9 cellular contexts compared by ENCODE assay signal in genomic region chr5:170268153-170268689, GRCh38. TPM values are rescaled to one million over a fixed set of nuclear protein-coding genes. Genes with fewer than 3 reads are reported as not detected.
DNase-seq lines count a peak whose midpoint lies in the region; ATAC-seq, FAIRE-seq and TF ChIP-seq lines count a peak whose summit lies in the region.
"Had no signal": no experiment of that assay in that cellular context is flagged by ENCODE, and none has a peak within 500 bp of the region (broad histone marks: within the 10 kb centered on the region; RNA-seq: fewer than 3 reads in every experiment).

No MANE protein-coding gene starts in this region.

- WGBS in hepatocyte (ENCODE audit: low lambda C conversion rate, missing lambda C conversion rate): 53% methylated on average over 9 of the region's 15 CpGs
- 22 to 23% methylated on average over 15 of the region's 15 CpGs for WGBS in tibial nerve, 2 donors
- 29 to 48% (median 42%) methylated on average over 14 to 15 of the region's 15 CpGs for WGBS in small intestine, 3 donors

- no peaks in the 10 kb centered on the region for H4K20me1 ChIP-seq in hepatocyte (ENCODE audit: insufficient read depth, poor library complexity, severe bottlenecking)

- peaks cover 26 to 48% of the 10 kb centered on the region in 2 donors for H3K36me3 Mint-ChIP-seq in activated T-cell treated with anti-CD3 and anti-CD28 coated beads, Interleukin-2, amount 50 U/mL, for 72 hours (ENCODE audit: insufficient read depth in 2 of 2)
- peaks cover 84% of the 10 kb centered on the region for H3K36me3 Mint-ChIP-seq in activated CD4-positive, alpha-beta memory T cell treated with anti-CD3 and anti-CD28 coated beads for 36 hours

- peaks cover 98% of the 10 kb centered on the region for H3K4me1 Mint-ChIP-seq in activated T-cell treated with anti-CD3 and anti-CD28 coated beads, Interleukin-2, amount 50 U/mL, for 72 hours (ENCODE audit: low read depth)
- peaks cover 84% of the 10 kb centered on the region for H3K4me1 Mint-ChIP-seq in activated CD4-positive, alpha-beta memory T cell treated with anti-CD3 and anti-CD28 coated beads for 36 hours (ENCODE audit: low read depth)

- TF ChIP-seq POLR2A in tibial nerve (IDR thresholded peaks at IDR 0.05): no peak

- H3K9me3 Mint-ChIP-seq in activated T-cell treated with anti-CD3 and anti-CD28 coated beads, Interleukin-2, amount 50 U/mL, for 72 hours: no peaks in the 10 kb centered on the region
- no peaks in the 10 kb centered on the region for H3K9me3 Mint-ChIP-seq in activated CD4-positive, alpha-beta memory T cell treated with anti-CD3 and anti-CD28 coated beads for 36 hours

- no peak overlapping the region for H3K4me3 ChIP-seq in hepatocyte
- H3K4me3 ChIP-seq in tibial nerve: peak overlapping the region in 2 of 4 donors; percentile 3 to 29
- no peak overlapping the region for H3K4me3 ChIP-seq in small intestine (ENCODE audit: low read depth in 1 of 2, low read length in 2 of 2)

- DNase-seq in activated T-cell treated with anti-CD3 and anti-CD28 coated beads, Interleukin-2, amount 50 U/mL, for 72 hours: no peak
- no peak for DNase-seq in activated T-cell treated with anti-CD3 and anti-CD28 coated beads, Interleukin-2, amount 50 U/mL, for 48 hours
- no peak for DNase-seq in activated CD4-positive, alpha-beta memory T cell treated with anti-CD3 and anti-CD28 coated beads for 36 hours
- no peak for DNase-seq in hepatocyte (ENCODE audit: low spot score)
- no peak for DNase-seq in tibial nerve (ENCODE audit: low spot score in 2 of 2)
- DNase-seq in small intestine: no peak

- peak overlapping the region; percentile 45 for H3K4me2 ChIP-seq in hepatocyte

- TF ChIP-seq CTCF in hepatocyte (IDR thresholded peaks at IDR 0.05; ENCODE audit: poor library complexity) (no peak), tibial nerve (IDR thresholded peaks at IDR 0.05) (peak in 1 of 5 experiments; percentile 10)

- peaks cover 24% of the 10 kb centered on the region for H3K27me3 ChIP-seq in hepatocyte
- H3K27me3 ChIP-seq in tibial nerve: no peaks in the 10 kb centered on the region
- no peaks in the 10 kb centered on the region for H3K27me3 ChIP-seq in small intestine (ENCODE audit: control insufficient read depth in 2 of 2, insufficient read depth in 2 of 2, low read length in 2 of 2)

- H2AFZ ChIP-seq in hepatocyte: no peak overlapping the region

- CTCF ChIA-PET in activated CD4-positive, alpha-beta memory T cell treated with anti-CD3 and anti-CD28 coated beads for 36 hours (lab: Charles Lee): interaction anchor here (0.7 to 14.1 kb wide), 17 partner anchors 9 to 153 kb away, joined by 3 to 290 read pairs (median 7); partner anchors contain the start of gene LCP2

- POLR2A ChIA-PET in activated CD4-positive, alpha-beta memory T cell treated with anti-CD3 and anti-CD28 coated beads for 36 hours (lab: Charles Lee): interaction anchor here (1.3 to 7.7 kb wide), 6 partner anchors 11 to 66 kb away, joined by 3 to 113 read pairs (median 13); partner anchors contain the start of gene LCP2

- no peak for TF ChIP-seq EP300 in tibial nerve (IDR thresholded peaks at IDR 0.05)

- intact Hi-C loops in activated CD4-positive, alpha-beta memory T cell treated with anti-CD3 and anti-CD28 coated beads for 36 hours (cut with micrococcal nuclease): loop anchor here (1.0 to 2.0 kb wide), 3 partner anchors 10 to 71 kb away; no protein-coding TSS in a partner anchor

- H3K9me2 ChIP-seq in hepatocyte (replicated peaks; ENCODE audit: insufficient read depth): no peaks in the 10 kb centered on the region

- H3K4me1 ChIP-seq in hepatocyte (ENCODE audit: insufficient read depth) (peaks cover 5% of the 10 kb centered on the region), tibial nerve (peaks cover 0 to 51% (median 30%) of the 10 kb centered on the region in 4 donors), small intestine (ENCODE audit: control insufficient read depth in 2 of 2, insufficient read depth in 1 of 2, low read depth in 1 of 2, low read length in 1 of 2) (peaks cover 0 to 2% of the 10 kb centered on the region in 2 donors)

- H3K27ac Mint-ChIP-seq in activated T-cell treated with anti-CD3 and anti-CD28 coated beads, Interleukin-2, amount 50 U/mL, for 72 hours: peak overlapping the region; percentile 98
- H3K27ac Mint-ChIP-seq in activated CD4-positive, alpha-beta memory T cell treated with anti-CD3 and anti-CD28 coated beads for 36 hours: peak overlapping the region; percentile 85

- no peaks in the 10 kb centered on the region for H3K27me3 Mint-ChIP-seq in activated T-cell treated with anti-CD3 and anti-CD28 coated beads, Interleukin-2, amount 50 U/mL, for 72 hours (ENCODE audit: low read depth)
- H3K27me3 Mint-ChIP-seq in activated CD4-positive, alpha-beta memory T cell treated with anti-CD3 and anti-CD28 coated beads for 36 hours: no peaks in the 10 kb centered on the region

- ATAC-seq in activated T-cell treated with anti-CD3 and anti-CD28 coated beads, Interleukin-2, amount 50 U/mL, for 72 hours (replicated peaks in 1 of 2): no peak
- ATAC-seq in GM18517 (IDR thresholded peaks at IDR 0.05; ENCODE audit: unreplicated experiment): no peak
- no peak for ATAC-seq in GM18867 (IDR thresholded peaks at IDR 0.05; ENCODE audit: unreplicated experiment)

- no peaks in the 10 kb centered on the region for H3K79me2 ChIP-seq in hepatocyte

- FAIRE-seq in small intestine (lab: Jason Lieb, UNC): no peak

- no peaks in the 10 kb centered on the region for H3K9me3 ChIP-seq in hepatocyte (ENCODE audit: low read depth)
- H3K9me3 ChIP-seq in tibial nerve: no peaks in the 10 kb centered on the region
- H3K9me3 ChIP-seq in small intestine (ENCODE audit: control insufficient read depth, low read depth): no peaks in the 10 kb centered on the region

- H3K4me3 Mint-ChIP-seq in activated T-cell treated with anti-CD3 and anti-CD28 coated beads, Interleukin-2, amount 50 U/mL, for 72 hours: peak overlapping the region; percentile 67 to 91
- peak overlapping the region; percentile 60 for H3K4me3 Mint-ChIP-seq in activated CD4-positive, alpha-beta memory T cell treated with anti-CD3 and anti-CD28 coated beads for 36 hours

- no peak overlapping the region for H3K27ac ChIP-seq in hepatocyte
- peak overlapping the region in 3 of 4 donors; percentile 48 to 81 (median 73) for H3K27ac ChIP-seq in tibial nerve
- peak overlapping the region in 1 of 2 donors; percentile 3 for H3K27ac ChIP-seq in small intestine (ENCODE audit: low read depth in 1 of 2, low read length in 1 of 2)

- H3K36me3 ChIP-seq in hepatocyte (replicated peaks; ENCODE audit: insufficient read depth, low read depth) (no peaks in the 10 kb centered on the region), tibial nerve (no peaks in the 10 kb centered on the region), small intestine (ENCODE audit: control insufficient read depth in 2 of 2, insufficient read depth in 2 of 2, low read length in 2 of 2) (no peaks in the 10 kb centered on the region)

RNA-seq across cellular contexts. Expression of gene LCP2, which starts 29.4 kb away (rescaled TPM):
- total RNA-seq in activated T-cell treated with anti-CD3 and anti-CD28 coated beads, Interleukin-2, amount 50 U/mL, for 72 hours: 100 to 1,000 TPM; 162 to 190 TPM
- total RNA-seq in activated CD4-positive, alpha-beta memory T cell treated with anti-CD3 and anti-CD28 coated beads for 36 hours: 100 to 1,000 TPM; 212 to 213 TPM
- total RNA-seq in hepatocyte: 0.60 and 0.80 TPM in 2 replicates
- 0.35 TPM in 1 of 2 replicates, not detected in the other for polyA plus RNA-seq in hepatocyte
- total RNA-seq in tibial nerve: 10 to 100 TPM; 27.5 to 53.8 (median 47.3) TPM
- polyA plus RNA-seq in small intestine: 1 to 10 TPM; 2.9 to 9.2 (median 6.4) TPM
- total RNA-seq: pulmonary artery endothelial cell had no signal

RNA-seq across cellular contexts. Expression of gene C5orf58, which starts 35.4 kb away (rescaled TPM):
- total RNA-seq in activated T-cell treated with anti-CD3 and anti-CD28 coated beads, Interleukin-2, amount 50 U/mL, for 72 hours: not detected
- total RNA-seq in activated CD4-positive, alpha-beta memory T cell treated with anti-CD3 and anti-CD28 coated beads for 36 hours: not detected
- total RNA-seq in hepatocyte: not detected in 2 replicates
- 0.58 TPM in 1 of 2 replicates, not detected in the other for polyA plus RNA-seq in hepatocyte
- 1 to 10 TPM in 1 of 4 donors, not detected in 3; 1.5 TPM for total RNA-seq in tibial nerve
- polyA plus RNA-seq in small intestine: not detected
- total RNA-seq: pulmonary artery endothelial cell had no signal

Comparison
In these comparisons a context has a peak if more than half of its experiments do, and no peak if none do; other contexts are left out.
1. RNA of gene LCP2, which starts 29.4 kb away (total RNA-seq): 212 to 213 TPM in activated CD4-positive, alpha-beta memory T cell treated with anti-CD3 and anti-CD28 coated beads for 36 hours, 162 to 190 TPM in activated T-cell treated with anti-CD3 and anti-CD28 coated beads, Interleukin-2, amount 50 U/mL, for 72 hours and 27.5 to 53.8 TPM in tibial nerve; 0.60 to 0.80 TPM in hepatocyte; every median in the first group is over 10 times any median in the second.